ENCODE assay signal across 22 cellular contexts in genomic region chr11:1608363-1608762, GRCh38. TPM values are rescaled to one million over a fixed set of nuclear protein-coding genes. Genes with fewer than 3 reads are reported as not detected.
"Had no signal": no experiment of that assay in that cellular context is flagged by ENCODE, and none has a peak within 500 bp of the region (broad histone marks: within the 10 kb centered on the region; RNA-seq: fewer than 3 reads in every experiment).

TSS of gene KRTAP5-3 (minus strand) at chr11:1608463. CDS start at chr11:1608385, 78 bp downstream.

- H3K27me3 ChIP-seq: ascending aorta, pancreas, right lobe of liver, upper lobe of left lung had no signal

- H3K27ac ChIP-seq: ascending aorta, coronary artery, gastrocnemius medialis, left ventricle myocardium inferior, pancreas, right lobe of liver, stomach, upper lobe of left lung, VCaP had no signal

- DNase-seq: activated CD4-positive, CD25-positive, alpha-beta regulatory T cell treated with anti-CD3 and anti-CD28 coated beads, Interleukin-2, amount 50 U/mL, for 72 hours; activated CD8-positive, alpha-beta memory T cell treated with anti-CD3 and anti-CD28 coated beads for 24 hours; activated CD8-positive, alpha-beta memory T cell treated with anti-CD3 and anti-CD28 coated beads, Interleukin-2, amount 50 U/mL, for 48 hours; activated effector memory CD4-positive, alpha-beta T cell treated with anti-CD3 and anti-CD28 coated beads, Interleukin-2, amount 50 U/mL, for 16 hours; activated naive CD4-positive, alpha-beta T cell treated with anti-CD3 and anti-CD28 coated beads, Interleukin-2, amount 50 U/mL, for 16 hours; activated T-cell treated with anti-CD3 and anti-CD28 coated beads, Interleukin-2, amount 50 U/mL, for 48 hours; gastrocnemius medialis; head of caudate nucleus; left ventricle myocardium inferior; pancreas; right lobe of liver; small intestine; stimulated activated CD4-positive, alpha-beta T cell treated with anti-CD3 and anti-CD28 coated beads, Interleukin-4, amount 100 ng/mL, for 1 hour; stomach; upper lobe of left lung had no signal

- H3K4me1 ChIP-seq: ascending aorta, pancreas, right lobe of liver, stomach, upper lobe of left lung had no signal

- H3K9me3 Mint-ChIP-seq: memory B cell had no signal

- H3K4me3 ChIP-seq: ascending aorta, coronary artery, gastrocnemius medialis, left ventricle myocardium inferior, pancreas, right lobe of liver, stomach, upper lobe of left lung had no signal

- H3K9me3 ChIP-seq: ascending aorta, gastrocnemius medialis, left ventricle myocardium inferior, pancreas, right lobe of liver, stomach, upper lobe of left lung had no signal

- H3K36me3 ChIP-seq: ascending aorta, gastrocnemius medialis, left ventricle myocardium inferior, pancreas, right lobe of liver, stomach, upper lobe of left lung had no signal

- H3K36me3 Mint-ChIP-seq: memory B cell had no signal

RNA-seq across cellular contexts. Expression of gene KRTAP5-3, which starts in this region (rescaled TPM):
- total RNA-seq: ascending aorta, gastrocnemius medialis, kidney epithelial cell, left ventricle myocardium inferior, mononuclear cell, pancreas, right lobe of liver, stomach, temporal lobe, upper lobe of left lung had no signal
